27 cellular contexts compared by ENCODE assay signal in the genomic region with DNA sequence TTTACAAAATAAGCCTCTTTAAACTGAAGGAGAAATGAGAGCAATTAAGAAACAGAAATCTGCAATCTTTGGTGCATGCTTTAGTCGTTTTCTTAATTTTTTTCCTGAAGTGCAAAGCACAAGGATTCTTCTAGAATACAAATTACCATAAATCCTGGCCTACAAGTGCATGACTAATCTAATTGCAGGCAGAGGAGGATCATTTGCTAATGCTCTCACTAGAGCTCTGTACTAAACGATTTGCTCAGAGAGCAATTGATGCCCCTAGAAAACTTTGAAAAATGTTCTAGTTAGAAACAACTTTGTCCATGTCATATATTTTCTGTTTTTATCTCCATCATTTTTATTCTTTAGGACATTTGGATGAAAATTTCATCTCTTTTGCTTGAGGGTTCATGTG.
"Had no signal": no experiment of that assay in that cellular context is flagged by ENCODE, and none has a peak within 500 bp of the region (broad histone marks: within the 10 kb centered on the region; RNA-seq: fewer than 3 reads in every experiment).

No MANE protein-coding gene starts in this region.

- H3K27ac ChIP-seq: PC-9, RWPE1, SJSA1 had no signal

- DNase-seq: Kasumi-1, KG1, MG63, NCI-H1092, NCI-H1105, NCI-H1417 treated with DMSO at 0.1 percent for 48 hours, NCI-H1436 treated with DMSO at 0.1 percent for 48 hours, NCI-H1694 treated with DMSO at 0.1 percent for 48 hours, NCI-H187 treated with DMSO at 0.1 percent for 48 hours, NCI-H2029, NCI-H2081, NCI-H2171 treated with DMSO at 0.1 percent for 48 hours, NCI-H2227 treated with DMSO at 0.1 percent for 48 hours, NCI-H345, NCI-H446, NCI-H510A treated with DMSO at 0.1 percent for 48 hours, NCI-H524 treated with DMSO at 0.1 percent for 48 hours, NCI-H526 treated with DMSO at 0.1 percent for 48 hours, NCI-H774, PC-9, SHP77, SIG-M5, SK-N-SH, SW 1271, T-helper 1 cell had no signal

- H3K9me3 ChIP-seq: MG63, SJSA1, SK-N-SH had no signal

- H3K36me3 ChIP-seq: MG63, SJSA1 had no signal

- H3K27me3 ChIP-seq: MG63 had no signal

- H3K4me1 ChIP-seq: SJSA1 had no signal

- H3K4me3 ChIP-seq: MG63, PC-9, SJSA1 had no signal
